Comparison of ENCODE assay signal across 9 cellular contexts in the genomic region with DNA sequence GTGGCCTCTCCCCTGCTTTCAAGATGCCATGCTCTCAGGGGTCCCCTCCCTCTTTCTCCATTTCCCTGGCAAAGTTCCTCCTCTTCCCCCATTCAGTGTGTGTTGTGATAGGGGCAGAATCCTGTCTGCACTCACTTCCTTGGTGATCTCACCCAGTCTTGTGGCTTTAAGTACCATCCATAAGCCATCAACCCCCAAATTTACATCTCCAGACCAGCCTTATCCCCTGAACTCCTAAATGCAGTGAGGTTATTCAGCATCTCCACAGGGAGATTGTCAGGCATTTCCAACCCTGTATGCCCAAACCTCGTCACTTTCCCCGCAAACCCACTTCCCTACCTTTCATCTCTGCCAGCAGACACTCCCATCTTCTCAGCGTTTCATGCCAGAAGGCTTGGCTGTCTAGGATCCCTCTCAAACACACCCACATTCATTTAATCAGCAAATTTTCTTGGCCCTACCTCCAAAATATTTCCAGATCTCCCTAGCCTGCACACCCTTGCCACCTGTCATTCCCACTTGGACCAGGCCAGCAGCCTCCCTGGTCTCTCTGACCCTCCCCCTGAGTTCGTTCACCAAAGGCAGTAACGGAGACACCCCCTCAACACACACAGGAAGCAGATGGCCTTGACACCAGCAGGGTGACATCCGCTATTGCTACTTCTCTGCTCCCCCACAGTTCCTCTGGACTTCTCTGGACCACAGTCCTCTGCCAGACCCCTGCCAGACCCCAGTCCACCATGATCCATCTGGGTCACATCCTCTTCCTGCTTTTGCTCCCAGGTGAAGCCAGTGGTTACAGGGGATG. TPM values are rescaled to one million over a fixed set of nuclear protein-coding genes. Genes with fewer than 3 reads are reported as not detected.
DNase-seq lines count a peak whose midpoint lies in the region; ATAC-seq, FAIRE-seq and TF ChIP-seq lines count a peak whose summit lies in the region.
"Had no signal": no experiment of that assay in that cellular context is flagged by ENCODE, and none has a peak within 500 bp of the region (broad histone marks: within the 10 kb centered on the region; RNA-seq: fewer than 3 reads in every experiment).

Gene HCST (plus strand): TSS at position 676 of the 808 bp plus-strand sequence. CDS start 65 bp downstream, at position 741.

- ATAC-seq in GM19023 (IDR thresholded peaks at IDR 0.05; ENCODE audit: unreplicated experiment) (no peak), HG03469 (IDR thresholded peaks at IDR 0.05; ENCODE audit: unreplicated experiment) (no peak)

- peaks cover 40% of the 10 kb centered on the region for H3K4me1 Mint-ChIP-seq in T-helper 2 cell treated with Interferon-gamma antibody and Interleukin-4, amounts not matched to agents 5 μg/mL and 100 μg/mL, for 36 hours (ENCODE audit: low read depth)
- peaks cover 51% of the 10 kb centered on the region for H3K4me1 Mint-ChIP-seq in nephron progenitor cell

- H3K27ac Mint-ChIP-seq in T-helper 2 cell treated with Interferon-gamma antibody and Interleukin-4, amounts not matched to agents 5 μg/mL and 100 μg/mL, for 36 hours, result peak within 1 kb of the TSS; percentile 96
- H3K27ac Mint-ChIP-seq in nephron progenitor cell, result peak within 1 kb of the TSS; percentile 22

- no peak for TF ChIP-seq CTCF in nephron progenitor cell (IDR thresholded peaks at IDR 0.05)

- H3K9me3 ChIP-seq in ectodermal cell (ENCODE audit: control insufficient read depth, low read length), result no peaks in the 10 kb centered on the region

- H3K27ac ChIP-seq in ectodermal cell (ENCODE audit: insufficient read depth, low read depth, low read length, poor library complexity, severe bottlenecking), result no peak within 1 kb of the TSS

- 61 to 62% methylated on average over 6 of the region's 6 CpGs for WGBS in ectodermal cell, 2 experiments

- no peaks in the 10 kb centered on the region for H3K9me3 Mint-ChIP-seq in T-helper 2 cell treated with Interferon-gamma antibody and Interleukin-4, amounts not matched to agents 5 μg/mL and 100 μg/mL, for 36 hours
- H3K9me3 Mint-ChIP-seq in nephron progenitor cell, result no peaks in the 10 kb centered on the region

- no peak for FAIRE-seq in frontal cortex (lab: Jason Lieb, UNC)

- peak within 1 kb of the TSS; percentile 89 for H3K4me3 Mint-ChIP-seq in T-helper 2 cell treated with Interferon-gamma antibody and Interleukin-4, amounts not matched to agents 5 μg/mL and 100 μg/mL, for 36 hours
- H3K4me3 Mint-ChIP-seq in nephron progenitor cell, result peak within 1 kb of the TSS; percentile 78

- H3K4me3 ChIP-seq in ectodermal cell (ENCODE audit: insufficient read depth, low read depth, low read length), result peak within 1 kb of the TSS; percentile 29

- peaks cover 24% of the 10 kb centered on the region for H3K36me3 Mint-ChIP-seq in T-helper 2 cell treated with Interferon-gamma antibody and Interleukin-4, amounts not matched to agents 5 μg/mL and 100 μg/mL, for 36 hours (ENCODE audit: low read depth)
- no peaks in the 10 kb centered on the region for H3K36me3 Mint-ChIP-seq in nephron progenitor cell (ENCODE audit: low read depth)

- H3K4me1 ChIP-seq in ectodermal cell (ENCODE audit: control insufficient read depth, insufficient read depth, low read length), result peaks cover 4% of the 10 kb centered on the region

- DNase-seq in AG20443 (ENCODE audit: low spot score), result peak; percentile 69
- DNase-seq in GM19238 (ENCODE audit: insufficient read length, low spot score), result peak; percentile 27
- DNase-seq in T-helper 2 cell treated with Interferon-gamma antibody and Interleukin-4, amounts not matched to agents 5 μg/mL and 100 μg/mL, for 36 hours (ENCODE audit: low spot score), result peak; percentile 47
- no peak for DNase-seq in nephron progenitor cell
- no peak for DNase-seq in frontal cortex (ENCODE audit: low spot score in 2 of 2)

- no peaks in the 10 kb centered on the region for H3K27me3 Mint-ChIP-seq in T-helper 2 cell treated with Interferon-gamma antibody and Interleukin-4, amounts not matched to agents 5 μg/mL and 100 μg/mL, for 36 hours (ENCODE audit: low read depth)
- H3K27me3 Mint-ChIP-seq in nephron progenitor cell (ENCODE audit: low read depth, poor library complexity), result peaks cover 38% of the 10 kb centered on the region

- H3K27me3 ChIP-seq in ectodermal cell (ENCODE audit: control insufficient read depth, insufficient read depth, low read length, poor library complexity, severe bottlenecking), result peaks cover 29% of the 10 kb centered on the region

- H3K36me3 ChIP-seq in ectodermal cell (ENCODE audit: control insufficient read depth, insufficient read depth, low read length), result peaks cover 4% of the 10 kb centered on the region

RNA-seq across cellular contexts. Expression of gene HCST, which starts in this region (rescaled TPM):
- polyA plus RNA-seq in ectodermal cell (2013, experiment 1 of 4), result not detected
- polyA plus RNA-seq in ectodermal cell (2013, experiment 2 of 4), result not detected
- polyA plus RNA-seq in ectodermal cell (2013, experiment 3 of 4), result not detected
- not detected for polyA plus RNA-seq in ectodermal cell (2013, experiment 4 of 4)
- total RNA-seq in frontal cortex, result 0.41 TPM
- total RNA-seq: LHCN-M2 had no signal

Comparison
In these comparisons a context has a peak if more than half of its experiments do, and no peak if none do; other contexts are left out.
1. DNase-seq: peak in AG20443 (single experiment), GM19238 (single experiment) and T-helper 2 cell treated with Interferon-gamma antibody and Interleukin-4, amounts not matched to agents 5 μg/mL and 100 μg/mL, for 36 hours (single experiment); none in nephron progenitor cell (single experiment) and frontal cortex (0 of 2).